In genomic region chr16:3611145-3611977, GRCh38 we compare ENCODE assay signal across 8 cellular contexts. TPM values are rescaled to one million over a fixed set of nuclear protein-coding genes. Genes with fewer than 3 reads are reported as not detected.
A peak's percentile ranks its signal among the peaks of the same experiment; 100 is the strongest.
DNase-seq lines count a peak whose midpoint lies in the region; ATAC-seq and TF ChIP-seq lines count a peak whose summit lies in the region.

A gene with protein sequence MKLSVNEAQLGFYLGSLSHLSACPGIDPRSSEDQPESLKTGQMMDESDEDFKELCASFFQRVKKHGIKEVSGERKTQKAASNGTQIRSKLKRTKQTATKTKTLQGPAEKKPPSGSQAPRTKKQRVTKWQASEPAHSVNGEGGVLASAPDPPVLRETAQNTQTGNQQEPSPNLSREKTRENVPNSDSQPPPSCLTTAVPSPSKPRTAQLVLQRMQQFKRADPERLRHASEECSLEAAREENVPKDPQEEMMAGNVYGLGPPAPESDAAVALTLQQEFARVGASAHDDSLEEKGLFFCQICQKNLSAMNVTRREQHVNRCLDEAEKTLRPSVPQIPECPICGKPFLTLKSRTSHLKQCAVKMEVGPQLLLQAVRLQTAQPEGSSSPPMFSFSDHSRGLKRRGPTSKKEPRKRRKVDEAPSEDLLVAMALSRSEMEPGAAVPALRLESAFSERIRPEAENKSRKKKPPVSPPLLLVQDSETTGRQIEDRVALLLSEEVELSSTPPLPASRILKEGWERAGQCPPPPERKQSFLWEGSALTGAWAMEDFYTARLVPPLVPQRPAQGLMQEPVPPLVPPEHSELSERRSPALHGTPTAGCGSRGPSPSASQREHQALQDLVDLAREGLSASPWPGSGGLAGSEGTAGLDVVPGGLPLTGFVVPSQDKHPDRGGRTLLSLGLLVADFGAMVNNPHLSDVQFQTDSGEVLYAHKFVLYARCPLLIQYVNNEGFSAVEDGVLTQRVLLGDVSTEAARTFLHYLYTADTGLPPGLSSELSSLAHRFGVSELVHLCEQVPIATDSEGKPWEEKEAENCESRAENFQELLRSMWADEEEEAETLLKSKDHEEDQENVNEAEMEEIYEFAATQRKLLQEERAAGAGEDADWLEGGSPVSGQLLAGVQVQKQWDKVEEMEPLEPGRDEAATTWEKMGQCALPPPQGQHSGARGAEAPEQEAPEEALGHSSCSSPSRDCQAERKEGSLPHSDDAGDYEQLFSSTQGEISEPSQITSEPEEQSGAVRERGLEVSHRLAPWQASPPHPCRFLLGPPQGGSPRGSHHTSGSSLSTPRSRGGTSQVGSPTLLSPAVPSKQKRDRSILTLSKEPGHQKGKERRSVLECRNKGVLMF (N-terminal part only) (minus strand): TSS chr16:3611606. CDS start chr16:3608964, 2,642 bp downstream.

- DNase-seq in DND-41: peak; percentile 91
- DNase-seq in GM23338 (ENCODE audit: low spot score): peak; percentile 94
- DNase-seq in Kasumi-1 (lab: John Stamatoyannopoulos, UW): peak; percentile 59 to 60
- peak; percentile 94 for DNase-seq in RKO (ENCODE audit: low spot score)
- peak; percentile 93 to 97 for DNase-seq in activated T-cell treated with anti-CD3 and anti-CD28 coated beads, Interleukin-2, amount 50 U/mL, for 72 hours
- DNase-seq in fibroblast of gingiva (ENCODE audit: low read depth): peak; percentile 85
- peak; percentile 94 for DNase-seq in naive B cell
- peak; percentile 77 to 82 for DNase-seq in stimulated activated CD8-positive, alpha-beta memory T cell treated with anti-CD3 and anti-CD28 coated beads, Interleukin-7, amount 100 ng/mL, for 48 hours (ENCODE audit: extremely low read depth in 1 of 2, low read depth in 1 of 2)

- peak; percentile 30 for TF ChIP-seq CTCF in DND-41 (IDR thresholded peaks at IDR 0.05; ENCODE audit: borderline replicate concordance, extremely low read depth, low read length, poor library complexity, severe bottlenecking)
- no peak for TF ChIP-seq CTCF in GM23338 (conservative IDR thresholded peaks at IDR 0.05; ENCODE audit: low read depth in 2 of 2)

- H3K9me2 ChIP-seq in GM23338 (ENCODE audit: insufficient read depth): no peaks in the 10 kb centered on the region

- H3K4me2 ChIP-seq in DND-41 (ENCODE audit: insufficient read depth, low read length) (peak within 1 kb of the TSS; percentile 84), GM23338 (peak within 1 kb of the TSS; percentile 96)

- peak within 1 kb of the TSS; percentile 82 for H3K9ac ChIP-seq in DND-41 (ENCODE audit: low read depth, low read length)

- peaks cover 53% of the 10 kb centered on the region for H3K79me2 ChIP-seq in DND-41 (ENCODE audit: insufficient read depth, low read length)
- H3K79me2 ChIP-seq in GM23338 (replicated peaks; ENCODE audit: insufficient read depth): peaks cover 44% of the 10 kb centered on the region

- H3K36me3 ChIP-seq in DND-41 (ENCODE audit: insufficient read depth, low read length) (peaks cover 15% of the 10 kb centered on the region), GM23338 (ENCODE audit: insufficient read depth) (no peaks in the 10 kb centered on the region)

- peaks cover 9% of the 10 kb centered on the region; the same call in 2 of the 3 replicates for H3K36me3 Mint-ChIP-seq in GM23338 (ENCODE audit: low read depth)
- peaks cover 5 to 11% of the 10 kb centered on the region in 2 donors for H3K36me3 Mint-ChIP-seq in activated T-cell treated with anti-CD3 and anti-CD28 coated beads, Interleukin-2, amount 50 U/mL, for 72 hours (ENCODE audit: insufficient read depth in 2 of 2)
- H3K36me3 Mint-ChIP-seq in naive B cell: peaks cover 0 to 11% of the 10 kb centered on the region in 2 donors

- peak; percentile 84 for ATAC-seq in DND-41 (ENCODE audit: insufficient read depth, low read depth)
- peak; percentile 91 for ATAC-seq in GM23338
- ATAC-seq in activated T-cell treated with anti-CD3 and anti-CD28 coated beads, Interleukin-2, amount 50 U/mL, for 72 hours (replicated peaks in 1 of 2): peak; percentile 93 to 94
- ATAC-seq in naive B cell (ENCODE audit: low read depth in 2 of 2): peak; percentile 85

- peak within 1 kb of the TSS; percentile 90 for H3K27ac ChIP-seq in DND-41 (ENCODE audit: low read length)
- H3K27ac ChIP-seq in GM23338 (ENCODE audit: low read depth): peak within 1 kb of the TSS; percentile 87

- peak within 1 kb of the TSS; percentile 98 for H2AFZ ChIP-seq in DND-41 (ENCODE audit: low read depth, low read length)
- peak within 1 kb of the TSS; percentile 98 for H2AFZ ChIP-seq in GM23338

- H3K4me3 ChIP-seq in DND-41 (ENCODE audit: low read depth in 1 of 2, low read length in 2 of 2): peak within 1 kb of the TSS; percentile 63 to 85
- peak within 1 kb of the TSS; percentile 98 for H3K4me3 ChIP-seq in GM23338

- H3K9me3 ChIP-seq in DND-41 (ENCODE audit: insufficient read depth, low read length, severe bottlenecking): no peaks in the 10 kb centered on the region

- H3K27ac Mint-ChIP-seq in GM23338: peak within 1 kb of the TSS; percentile 91
- peak within 1 kb of the TSS; percentile 96 for H3K27ac Mint-ChIP-seq in activated T-cell treated with anti-CD3 and anti-CD28 coated beads, Interleukin-2, amount 50 U/mL, for 72 hours
- peak within 1 kb of the TSS; percentile 93 to 99 (median 98) for H3K27ac Mint-ChIP-seq in naive B cell

- H4K20me1 ChIP-seq in DND-41 (ENCODE audit: insufficient read depth, low read length): peaks cover 4% of the 10 kb centered on the region; the same call in 1 of the 2 replicates
- H4K20me1 ChIP-seq in GM23338 (replicated peaks; ENCODE audit: insufficient read depth): 0 out of 2 replicates have a peak, but pooled peaks cover 9% of the 10 kb centered on the region

- H3K9me3 Mint-ChIP-seq in GM23338: no peaks in the 10 kb centered on the region
- no peaks in the 10 kb centered on the region for H3K9me3 Mint-ChIP-seq in activated T-cell treated with anti-CD3 and anti-CD28 coated beads, Interleukin-2, amount 50 U/mL, for 72 hours
- no peaks in the 10 kb centered on the region for H3K9me3 Mint-ChIP-seq in naive B cell

- H3F3A ChIP-seq in GM23338 (replicated peaks; ENCODE audit: low read depth): peaks cover 15% of the 10 kb centered on the region; the same call in 1 of the 2 replicates

- H3K27me3 ChIP-seq in DND-41 (ENCODE audit: insufficient read depth, low read length, poor library complexity) (no peaks in the 10 kb centered on the region), GM23338 (ENCODE audit: insufficient read depth) (no peaks in the 10 kb centered on the region)

- H3K4me3 Mint-ChIP-seq in GM23338: peak within 1 kb of the TSS; percentile 96
- peak within 1 kb of the TSS; percentile 96 to 100 for H3K4me3 Mint-ChIP-seq in activated T-cell treated with anti-CD3 and anti-CD28 coated beads, Interleukin-2, amount 50 U/mL, for 72 hours
- peak within 1 kb of the TSS; percentile 95 to 100 (median 99) for H3K4me3 Mint-ChIP-seq in naive B cell

- H3K27me3 Mint-ChIP-seq in GM23338 (ENCODE audit: insufficient read depth, low read depth, poor library complexity): peaks cover 6% of the 10 kb centered on the region
- H3K27me3 Mint-ChIP-seq in activated T-cell treated with anti-CD3 and anti-CD28 coated beads, Interleukin-2, amount 50 U/mL, for 72 hours (ENCODE audit: low read depth): no peaks in the 10 kb centered on the region
- no peaks in the 10 kb centered on the region for H3K27me3 Mint-ChIP-seq in naive B cell

- peaks cover 30% of the 10 kb centered on the region for H3K4me1 ChIP-seq in DND-41 (ENCODE audit: insufficient read depth, low read length)
- peaks cover 6% of the 10 kb centered on the region for H3K4me1 ChIP-seq in GM23338 (ENCODE audit: insufficient read depth)

- H3K4me1 Mint-ChIP-seq in GM23338 (peaks cover 21% of the 10 kb centered on the region), naive B cell (peaks cover 51 to 60% (median 55%) of the 10 kb centered on the region in 3 donors)
- H3K4me1 Mint-ChIP-seq in activated T-cell treated with anti-CD3 and anti-CD28 coated beads, Interleukin-2, amount 50 U/mL, for 72 hours (ENCODE audit: low read depth): peaks cover 55% of the 10 kb centered on the region

TF ChIP-seq in GM23338, 12 proteins besides CTCF, POLR2A, EP300 and RAD21 (continues in another document):
- TF ChIP-seq POLR2AphosphoS5 (IDR thresholded peaks at IDR 0.05; ENCODE audit: low read depth): peak; percentile 73

RNA-seq across cellular contexts. Expression of the gene that starts here (rescaled TPM):
- 12.6 and 15.2 TPM in 2 replicates for total RNA-seq in GM23338 (2014; rRNA removed; shearing (Covaris generic))
- 2.9 and 3.0 TPM in 2 replicates for polyA plus RNA-seq in GM23338 (2016; fragmentation: Nextera tagmentation; extraction: Ambion mirVana)
- 10 to 100 TPM; 12.6 to 15.7 TPM for total RNA-seq in activated T-cell treated with anti-CD3 and anti-CD28 coated beads, Interleukin-2, amount 50 U/mL, for 72 hours
- 1 to 10 TPM in 1 of 6 donors, under 1 TPM in 5; 0.29 to 1.6 (median 0.74) TPM for polyA plus RNA-seq in naive B cell (ENCODE audit: low read depth in 6 of 6)

Comparison
In these comparisons a context has a peak if more than half of its experiments do, and no peak if none do; other contexts are left out.
1. Peak in every context shown above with its lines: DNase-seq, ATAC-seq, H3K4me3 ChIP-seq and H3K27ac ChIP-seq.